ENCODE assay signal across 16 cellular contexts in genomic region chr5:68450245-68450852, GRCh38.
DNase-seq lines count a peak whose midpoint lies in the region; ATAC-seq and TF ChIP-seq lines count a peak whose summit lies in the region.
"Had no signal": no experiment of that assay in that cellular context is flagged by ENCODE, and none has a peak within 500 bp of the region (broad histone marks: within the 10 kb centered on the region; RNA-seq: fewer than 3 reads in every experiment).

No MANE protein-coding gene starts in this region.

- peak overlapping the region; percentile 15 for H2AFZ ChIP-seq in osteoblast (ENCODE audit: low read length)

- H3K79me2 ChIP-seq in osteoblast (ENCODE audit: insufficient read depth, low read length): no peaks in the 10 kb centered on the region

- no peaks in the 10 kb centered on the region for H3K36me3 ChIP-seq in RWPE2 (ENCODE audit: low read depth)
- no peaks in the 10 kb centered on the region for H3K36me3 ChIP-seq in osteoblast (ENCODE audit: insufficient read depth, low read length)
- H3K36me3 ChIP-seq: heart right ventricle had no signal

- H3K27me3 ChIP-seq in RWPE2 (ENCODE audit: insufficient read depth, poor library complexity, severe bottlenecking) (no peaks in the 10 kb centered on the region), osteoblast (ENCODE audit: insufficient read depth, low read length) (no peaks in the 10 kb centered on the region)
- H3K27me3 ChIP-seq: heart right ventricle had no signal

- ATAC-seq in RWPE2 (ENCODE audit: low read depth) (peak; percentile 90), GM21423 (IDR thresholded peaks at IDR 0.05; ENCODE audit: unreplicated experiment) (no peak)
- ATAC-seq: activated CD8-positive, alpha-beta memory T cell treated with anti-CD3 and anti-CD28 coated beads, Interleukin-2, amount 10 ng/mL, durations not matched to agents 7 days and 5 days; left colon; natural killer cell treated with Interleukin-12 subunit alpha and Interleukin-12 subunit beta and Interleukin-15 and Interleukin-18, amount 100 ng/mL, for 72 hours had no signal

- no peaks in the 10 kb centered on the region for H3K9me3 ChIP-seq in RWPE2 (ENCODE audit: severe bottlenecking)
- no peaks in the 10 kb centered on the region for H3K9me3 ChIP-seq in osteoblast (ENCODE audit: low read depth, low read length)
- H3K9me3 ChIP-seq: Caco-2 had no signal

- H3K4me3 ChIP-seq in RWPE2 (ENCODE audit: severe bottlenecking): no peak overlapping the region
- H3K4me3 ChIP-seq in osteoblast (ENCODE audit: insufficient read depth, low read length): no peak overlapping the region
- H3K4me3 ChIP-seq: heart right ventricle had no signal

- no peak overlapping the region for H3K4me2 ChIP-seq in osteoblast (ENCODE audit: insufficient read depth, low read length)

- no peaks in the 10 kb centered on the region for H4K20me1 ChIP-seq in osteoblast (ENCODE audit: insufficient read depth, low read length)

- peaks cover 8% of the 10 kb centered on the region for H3K4me1 ChIP-seq in RWPE2 (ENCODE audit: insufficient read depth, poor library complexity, severe bottlenecking)
- peaks cover 18% of the 10 kb centered on the region for H3K4me1 ChIP-seq in osteoblast (ENCODE audit: insufficient read depth, low read length)

- in situ Hi-C loops in Caki2 (cut with HindIII; ENCODE audit: low pct_unique_long_range_greater_than_20kb, low sequenced_read_pairs): no loop called here

- DNase-seq in Caki2 (ENCODE audit: low read depth) (peak; percentile 19), RWPE2 (ENCODE audit: low spot score) (no peak), fibroblast of peridontal ligament (ENCODE audit: extremely low read depth) (peak; percentile 35), osteoblast (ENCODE audit: insufficient read length, low spot score, missing footprints) (no peak), MV-4-11 (lab: John Stamatoyannopoulos, UW) (no peak), KG1 (lab: John Stamatoyannopoulos, UW) (no peak), iPS-NIHi11 (ENCODE audit: low spot score) (no peak)
- DNase-seq: activated B cell treated with CpG ODN at 0.5 μM for 24 hours; activated CD8-positive, alpha-beta memory T cell treated with anti-CD3 and anti-CD28 coated beads, Interleukin-2, amount 10 ng/mL, durations not matched to agents 7 days and 5 days; activated naive CD4-positive, alpha-beta T cell; heart right ventricle; left colon; SW 1271 had no signal

- TF ChIP-seq CTCF in RWPE2 (IDR thresholded peaks at IDR 0.05; ENCODE audit: poor library complexity, severe bottlenecking) (no peak), osteoblast (IDR thresholded peaks at IDR 0.05; ENCODE audit: extremely low read depth, low read depth, low read length) (no peak)

- H3K27ac ChIP-seq in RWPE2 (ENCODE audit: poor library complexity, severe bottlenecking) (peak overlapping the region; percentile 28), osteoblast (ENCODE audit: low read depth, low read length) (peak overlapping the region; percentile 6)

Comparison
In these comparisons a context has a peak if more than half of its experiments do, and no peak if none do; other contexts are left out.
1. DNase-seq: peak in Caki2 (single experiment) and fibroblast of peridontal ligament (single experiment); none in RWPE2 (single experiment), osteoblast (single experiment), MV-4-11 (single experiment), KG1 (single experiment) and iPS-NIHi11 (single experiment).